ENCODE assay signal across 8 cellular contexts in the genomic region with DNA sequence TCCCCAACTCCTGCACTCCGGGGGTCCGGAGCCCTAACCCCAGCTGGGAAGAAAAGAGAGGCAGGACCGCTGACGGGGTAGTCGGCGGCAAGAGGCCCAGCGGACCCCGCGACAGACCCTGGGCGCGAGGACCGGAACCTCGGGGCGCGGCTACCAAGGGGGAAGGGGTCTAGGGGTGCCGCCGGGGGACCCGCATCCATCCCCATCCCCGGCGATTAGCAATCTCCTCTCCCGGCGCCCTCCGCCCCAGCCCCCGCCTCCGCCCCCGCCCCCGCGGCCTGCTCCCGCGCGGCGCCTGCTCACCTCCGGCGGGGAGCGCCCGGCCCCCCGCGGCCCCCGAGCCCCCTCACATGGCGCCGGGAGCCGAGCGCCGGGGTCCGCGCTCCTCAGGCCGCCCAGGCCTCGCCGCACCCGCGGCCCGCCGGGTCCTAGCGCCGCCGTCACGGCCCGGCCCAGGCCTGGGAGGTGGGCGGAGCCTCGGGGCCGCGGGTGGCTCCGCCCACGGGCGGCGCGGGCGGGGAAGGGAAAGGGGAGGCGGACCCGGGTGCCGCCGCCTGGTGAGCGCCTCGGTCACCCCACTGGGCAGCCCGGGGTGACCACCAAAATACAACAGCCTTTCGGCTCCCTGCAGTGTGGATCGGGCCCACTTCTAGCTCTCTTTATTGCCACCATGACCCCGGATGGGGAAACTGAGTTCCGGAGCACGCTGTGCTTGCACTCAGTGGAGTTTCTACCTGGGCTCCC. TPM values are rescaled to one million over a fixed set of nuclear protein-coding genes. Genes with fewer than 3 reads are reported as not detected.
DNase-seq lines count a peak whose midpoint lies in the region; ATAC-seq and TF ChIP-seq lines count a peak whose summit lies in the region.

A gene with protein sequence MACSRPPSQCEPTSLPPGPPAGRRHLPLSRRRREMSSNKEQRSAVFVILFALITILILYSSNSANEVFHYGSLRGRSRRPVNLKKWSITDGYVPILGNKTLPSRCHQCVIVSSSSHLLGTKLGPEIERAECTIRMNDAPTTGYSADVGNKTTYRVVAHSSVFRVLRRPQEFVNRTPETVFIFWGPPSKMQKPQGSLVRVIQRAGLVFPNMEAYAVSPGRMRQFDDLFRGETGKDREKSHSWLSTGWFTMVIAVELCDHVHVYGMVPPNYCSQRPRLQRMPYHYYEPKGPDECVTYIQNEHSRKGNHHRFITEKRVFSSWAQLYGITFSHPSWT (minus strand): TSS at position 404 of the 744 bp plus-strand sequence. CDS start 1,622 bp downstream, outside the sequence.

- H3K4me1 Mint-ChIP-seq in CD8-positive, alpha-beta T cell (ENCODE audit: low read depth): peaks cover 42% of the 10 kb centered on the region

- intact Hi-C loops in CD8-positive, alpha-beta T cell (cut with DNase I, micrococcal nuclease): loop anchor here (1.0 kb wide), 1 partner anchor 18 kb away; a partner anchor contains a TSS
- intact Hi-C loops in adrenal gland (cut with DNase I): no loop called here
- intact Hi-C loops in ovary (cut with DNase I): no loop called here

- WGBS in adrenal gland, 4 donors: 0 to 2% (median 1%) methylated on average over 9 to 79 of the region's 80 CpGs
- WGBS in ovary, 3 donors: 0 to 2% (median 1%) methylated on average over 24 to 80 of the region's 80 CpGs

- TF ChIP-seq CTCF in CD8-positive, alpha-beta T cell (IDR thresholded peaks at IDR 0.05): no peak
- TF ChIP-seq CTCF in adrenal gland (IDR thresholded peaks at IDR 0.05): no peak
- no peak for TF ChIP-seq CTCF in cardiac muscle cell (IDR thresholded peaks at IDR 0.05; ENCODE audit: low read depth, low read length)
- no peak for TF ChIP-seq CTCF in ovary (IDR thresholded peaks at IDR 0.05)

- DNase-seq in CD8-positive, alpha-beta T cell: peak; percentile 44 to 81 (median 64)
- DNase-seq in SKM-1 treated with dmso at 0.1 percent for 144 hours (lab: John Stamatoyannopoulos, UW; ENCODE audit: unreplicated experiment) (peak; percentile 71), adrenal gland (peak in 5 of 7 donors; percentile 54 to 80 (median 62)), cardiac muscle cell (ENCODE audit: low read depth in 1 of 2, low spot score in 1 of 2) (peak; percentile 87 to 92), ovary (peak; percentile 77 to 87 (median 84)), ureter (ENCODE audit: low spot score) (no peak)

- peak within 1 kb of the TSS; percentile 77 for H3K4me3 ChIP-seq in CD8-positive, alpha-beta T cell (ENCODE audit: low read depth, low read length)
- H3K4me3 ChIP-seq in HUES48 (ENCODE audit: low read depth, low read length): peak within 1 kb of the TSS; percentile 86
- H3K4me3 ChIP-seq in adrenal gland: peak within 1 kb of the TSS; percentile 65 to 94 (median 72)
- H3K4me3 ChIP-seq in cardiac muscle cell: peak within 1 kb of the TSS; percentile 80
- peak within 1 kb of the TSS; percentile 82 for H3K4me3 ChIP-seq in ovary

- H3K4me3 Mint-ChIP-seq in CD8-positive, alpha-beta T cell: peak within 1 kb of the TSS; percentile 86

- POLR2A ChIA-PET in CD8-positive, alpha-beta T cell (lab: Charles Lee): interaction anchor here (0.6 to 2.6 kb wide), 4 partner anchors 17 to 95 kb away, joined by 3 to 18 read pairs (median 3); a partner anchor contains a TSS

- CTCF ChIA-PET in CD8-positive, alpha-beta T cell (lab: Charles Lee): interaction anchor here (0.8 to 2.4 kb wide), 7 partner anchors 11 to 165 kb away, joined by 3 to 9 read pairs (median 3); a partner anchor contains a TSS

- peaks cover 21% of the 10 kb centered on the region for H3K36me3 ChIP-seq in CD8-positive, alpha-beta T cell (ENCODE audit: insufficient read depth, low read length)
- H3K36me3 ChIP-seq in HUES48 (ENCODE audit: control insufficient read depth, insufficient read depth, low read length) (peaks cover 23% of the 10 kb centered on the region), adrenal gland (replicated peaks in 1 of 2) (peaks cover 0 to 18% of the 10 kb centered on the region in 2 donors), cardiac muscle cell (peaks cover 9% of the 10 kb centered on the region), ovary (no peaks in the 10 kb centered on the region)

- no peaks in the 10 kb centered on the region for H3K27me3 ChIP-seq in CD8-positive, alpha-beta T cell (ENCODE audit: insufficient read depth, low read length)
- no peaks in the 10 kb centered on the region for H3K27me3 ChIP-seq in HUES48 (ENCODE audit: control insufficient read depth, insufficient read depth, low read length)
- no peaks in the 10 kb centered on the region for H3K27me3 ChIP-seq in adrenal gland
- no peaks in the 10 kb centered on the region for H3K27me3 ChIP-seq in cardiac muscle cell
- no peaks in the 10 kb centered on the region for H3K27me3 ChIP-seq in ovary

- peak; percentile 80 for ATAC-seq in CD8-positive, alpha-beta T cell
- ATAC-seq in GM19372 (IDR thresholded peaks at IDR 0.05; ENCODE audit: low read depth, unreplicated experiment): peak; percentile 73

- peaks cover 3% of the 10 kb centered on the region for H3K9me3 Mint-ChIP-seq in CD8-positive, alpha-beta T cell

- peaks cover 44% of the 10 kb centered on the region for H3K4me1 ChIP-seq in CD8-positive, alpha-beta T cell (ENCODE audit: insufficient read depth, low read length)
- peaks cover 28% of the 10 kb centered on the region for H3K4me1 ChIP-seq in HUES48 (ENCODE audit: control insufficient read depth, insufficient read depth, low read length)
- peaks cover 7 to 45% of the 10 kb centered on the region in 2 donors for H3K4me1 ChIP-seq in adrenal gland (replicated peaks in 1 of 2)
- peaks cover 26% of the 10 kb centered on the region for H3K4me1 ChIP-seq in cardiac muscle cell (ENCODE audit: low read depth)
- peaks cover 33% of the 10 kb centered on the region for H3K4me1 ChIP-seq in ovary (ENCODE audit: insufficient read depth)

- H3K9ac ChIP-seq in HUES48 (ENCODE audit: low read depth, low read length): peak within 1 kb of the TSS; percentile 63

- peaks cover 3% of the 10 kb centered on the region for H3K9me3 ChIP-seq in CD8-positive, alpha-beta T cell (ENCODE audit: low read length)
- H3K9me3 ChIP-seq in HUES48 (ENCODE audit: control insufficient read depth, insufficient read depth, low read length) (no peaks in the 10 kb centered on the region), adrenal gland (replicated peaks in 1 of 3) (no peaks in the 10 kb centered on the region), cardiac muscle cell (ENCODE audit: low read depth) (no peaks in the 10 kb centered on the region), ovary (no peaks in the 10 kb centered on the region)

- H3K27me3 Mint-ChIP-seq in CD8-positive, alpha-beta T cell (ENCODE audit: low read depth): no peaks in the 10 kb centered on the region

- peak within 1 kb of the TSS; percentile 46 for H3K27ac ChIP-seq in CD8-positive, alpha-beta T cell (ENCODE audit: low read depth, low read length)
- no peak within 1 kb of the TSS for H3K27ac ChIP-seq in HUES48 (ENCODE audit: low read depth, low read length)
- H3K27ac ChIP-seq in adrenal gland: peak within 1 kb of the TSS; percentile 65 to 91 (median 87)
- peak within 1 kb of the TSS; percentile 97 for H3K27ac ChIP-seq in cardiac muscle cell
- peak within 1 kb of the TSS; percentile 74 to 97 for H3K27ac ChIP-seq in ovary

- H3K27ac Mint-ChIP-seq in CD8-positive, alpha-beta T cell: peak within 1 kb of the TSS; percentile 83

- H3K36me3 Mint-ChIP-seq in CD8-positive, alpha-beta T cell: peaks cover 31% of the 10 kb centered on the region

- TF ChIP-seq EP300 in ovary (IDR thresholded peaks at IDR 0.05): no peak

- TF ChIP-seq POLR2A in adrenal gland (IDR thresholded peaks at IDR 0.05): peak in 1 of 2 donors; percentile 32
- TF ChIP-seq POLR2A in ovary (IDR thresholded peaks at IDR 0.05): peak; percentile 55

RNA-seq across cellular contexts. Expression of the gene that starts here (rescaled TPM):
- total RNA-seq in CD8-positive, alpha-beta T cell: 10 to 100 TPM; 49.8 to 56.1 TPM
- total RNA-seq in adrenal gland (100 to 1,000 TPM in 1 of 8 donors, 10 to 100 TPM in 7; 39.1 to 129 (median 68.1) TPM), cardiac muscle cell (49.4 and 73.4 TPM in 2 replicates), ovary (100 to 1,000 TPM in 5 of 7 donors, 10 to 100 TPM in 2; 58.5 to 141 (median 111) TPM), ureter (48.9 TPM)
- polyA plus RNA-seq in adrenal gland (10 to 100 TPM; 26.7 to 46.9 (median 40.0) TPM), cardiac muscle cell (53.0 and 85.2 TPM in 2 replicates), ovary (100 to 1,000 TPM in 1 of 2 donors, 10 to 100 TPM in 1; 52.5 to 145 TPM)

Comparison
In these comparisons a context has a peak if more than half of its experiments do, and no peak if none do; other contexts are left out.
1. intact Hi-C loops: an anchor here in CD8-positive, alpha-beta T cell (1.0 kb wide); none called in adrenal gland and ovary.